ENCODE assay signal across 1 cellular context in genomic region chr3:197297476-197298340, GRCh38.
TF ChIP-seq lines count a peak whose summit lies in the region.

No MANE protein-coding gene starts in this region.

TF ChIP-seq in H1, 55 proteins besides CTCF, POLR2A, EP300 and RAD21:
- no peak for TF ChIP-seq CHD1 (IDR thresholded peaks at IDR 0.05; ENCODE audit: low read depth, low read length)
- TF ChIP-seq CREB1 (IDR thresholded peaks at IDR 0.05): 0 out of 2 replicates have a peak, but pooled peaks have one; percentile 16
- no peak for TF ChIP-seq CEBPB (IDR thresholded peaks at IDR 0.05; ENCODE audit: low read depth, low read length)
- peak; percentile 55; the same call in 1 of the 2 replicates for TF ChIP-seq ATF3 (IDR thresholded peaks at IDR 0.05; ENCODE audit: insufficient read depth, low read depth, low read length)
- no peak for TF ChIP-seq SAP30 (IDR thresholded peaks at IDR 0.05; ENCODE audit: insufficient read depth, insufficient replicate concordance, low read length)
- no peak for TF ChIP-seq NRF1 (IDR thresholded peaks at IDR 0.05; ENCODE audit: low read depth, low read length)
- peak; percentile 18 for TF ChIP-seq KDM4A (IDR thresholded peaks at IDR 0.05; ENCODE audit: low read depth, low read length, severe bottlenecking)
- peak; percentile 95 for TF ChIP-seq YY1 (IDR thresholded peaks at IDR 0.05; ENCODE audit: low read depth, low read length)
- TF ChIP-seq ASH2L (IDR thresholded peaks at IDR 0.05; ENCODE audit: low read length): no peak
- no peak for TF ChIP-seq SP4 (IDR thresholded peaks at IDR 0.05; ENCODE audit: low read length)
- TF ChIP-seq E2F6 (IDR thresholded peaks at IDR 0.05): peak; percentile 43; the same call in 1 of the 2 replicates
- peak; percentile 85 for TF ChIP-seq USF2 (IDR thresholded peaks at IDR 0.05; ENCODE audit: low read length)
- TF ChIP-seq ATF2 (IDR thresholded peaks at IDR 0.05; ENCODE audit: low read length): no peak
- peak; percentile 70; the same call in 1 of the 2 replicates for TF ChIP-seq RBBP5 (IDR thresholded peaks at IDR 0.05; ENCODE audit: borderline replicate concordance, low read depth, low read length)
- TF ChIP-seq PHF8 (conservative IDR thresholded peaks at IDR 0.05; ENCODE audit: low read depth, low read length): peak; percentile 47; the same call in 1 of the 2 replicates
- peak; percentile 43 for TF ChIP-seq TAF7 (optimal IDR thresholded peaks at IDR 0.05; ENCODE audit: borderline replicate concordance, low read depth, low read length)
- no peak for TF ChIP-seq RFX5 (IDR thresholded peaks at IDR 0.05; ENCODE audit: borderline replicate concordance, low read depth, low read length)
- TF ChIP-seq KDM1A (IDR thresholded peaks at IDR 0.05; ENCODE audit: borderline replicate concordance, low read length): no peak
